11 cellular contexts compared by ENCODE assay signal in the genomic region with DNA sequence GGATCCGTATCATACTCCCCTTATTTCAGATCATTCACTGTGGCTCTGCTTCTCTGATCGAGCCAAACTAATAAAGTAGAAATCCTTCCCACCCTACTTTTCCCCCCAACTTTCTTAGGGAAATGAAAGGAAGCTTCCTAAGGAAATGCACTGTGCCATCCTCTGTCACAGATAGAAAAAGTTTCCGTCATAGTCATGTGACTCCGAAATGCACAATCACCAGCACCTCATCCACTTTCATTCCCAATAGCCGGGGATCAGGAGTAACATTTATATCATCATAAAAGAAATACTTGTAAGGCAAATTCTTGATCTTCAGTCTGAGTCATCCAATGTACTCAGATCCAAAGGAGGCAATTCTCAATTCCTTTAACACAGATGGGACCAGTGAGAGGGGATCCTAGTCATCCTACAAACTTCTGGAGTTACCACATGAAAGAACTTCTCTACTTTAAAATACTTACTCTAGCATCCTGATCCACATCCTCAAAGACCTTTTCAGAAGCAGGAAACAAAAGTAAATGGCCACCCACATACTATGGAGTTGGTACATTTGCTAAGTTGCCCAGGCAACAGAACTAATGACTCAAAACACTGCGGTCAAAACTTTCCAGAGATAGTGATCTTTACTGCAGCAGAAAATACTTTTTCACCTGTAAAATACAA.
A peak's percentile ranks its signal among the peaks of the same experiment; 100 is the strongest.
DNase-seq lines count a peak whose midpoint lies in the region; ATAC-seq and TF ChIP-seq lines count a peak whose summit lies in the region.
"Had no signal": no experiment of that assay in that cellular context is flagged by ENCODE, and none has a peak within 500 bp of the region (broad histone marks: within the 10 kb centered on the region; RNA-seq: fewer than 3 reads in every experiment).

No MANE protein-coding gene starts in this region.

- TF ChIP-seq CTCF in GM10248 (IDR thresholded peaks at IDR 0.05; ENCODE audit: control extremely low read depth, extremely low read depth, low read depth, missing control alignments) (no peak), astrocyte of the cerebellum (IDR thresholded peaks at IDR 0.05; ENCODE audit: low read depth, low read length, missing control alignments) (no peak)

- ATAC-seq in HG03460 (IDR thresholded peaks at IDR 0.05; ENCODE audit: unreplicated experiment) (no peak), GM18867 (IDR thresholded peaks at IDR 0.05; ENCODE audit: unreplicated experiment) (no peak)
- ATAC-seq: left lung had no signal

- H2BK15ac ChIP-seq in mesendoderm (replicated peaks; ENCODE audit: low read depth), result no peak overlapping the region

- no peak overlapping the region for H3K4me2 ChIP-seq in mesendoderm (ENCODE audit: low read length)

- H4K5ac ChIP-seq in mesendoderm (ENCODE audit: low read length), result no peak overlapping the region

- DNase-seq in GM10248 (ENCODE audit: extremely low spot score) (peak; percentile 31), HS-27A (ENCODE audit: low read depth) (peak; percentile 88), astrocyte of the cerebellum (ENCODE audit: low read depth) (peak; percentile 95), mesendoderm (peak; percentile 9), posterior vena cava (ENCODE audit: low spot score) (no peak)
- DNase-seq in activated CD4-positive, alpha-beta T cell treated with anti-CD3 and anti-CD28 coated beads, Interleukin-2, amount 50 U/mL, for 48 hours, result no peak
- DNase-seq: activated naive CD4-positive, alpha-beta T cell treated with anti-CD3 and anti-CD28 coated beads, Interleukin-2, amount 10 ng/mL, durations not matched to agents 7 days and 5 days; left lung; NCI-H2081 treated with DMSO at 0.1 percent for 48 hours had no signal

- intact Hi-C loops in posterior vena cava (cut with DNase I), result loop anchor here in 1 of 2 donors (1.0 kb wide), 1 partner anchor 22 kb away; no protein-coding TSS in a partner anchor

- POLR2A ChIA-PET in GM10248 (lab: Yijun Ruan, JAX), result no interaction called here

- no peak overlapping the region for H2AK5ac ChIP-seq in mesendoderm (ENCODE audit: low read length)

- no peak overlapping the region for H3K27ac ChIP-seq in mesendoderm (ENCODE audit: low read depth, low read length)
- H3K27ac ChIP-seq: left lung had no signal

- no peak overlapping the region for H3K23ac ChIP-seq in mesendoderm (ENCODE audit: low read length)

- no peaks in the 10 kb centered on the region for H3K4me1 ChIP-seq in mesendoderm (ENCODE audit: control insufficient read depth, low read depth, low read length)
- H3K4me1 ChIP-seq: left lung had no signal

- no CpG with 5 or more reads among the region's 6 CpGs for WGBS in mesendoderm (ENCODE audit: extremely low coverage, insufficient coverage, low lambda C conversion rate)

- no peak overlapping the region for H4K8ac ChIP-seq in mesendoderm (ENCODE audit: low read depth, low read length)

- in situ Hi-C loops in astrocyte of the cerebellum (cut with HindIII; ENCODE audit: low sequenced_read_pairs), result no loop called here

- no peaks in the 10 kb centered on the region for H3K79me2 ChIP-seq in mesendoderm (ENCODE audit: control insufficient read depth, insufficient read depth, low read length)

- no peak overlapping the region for H3K4me3 ChIP-seq in astrocyte of the cerebellum (ENCODE audit: low read depth, low read length)
- no peak overlapping the region for H3K4me3 ChIP-seq in mesendoderm (ENCODE audit: low read length)
- H3K4me3 ChIP-seq: left lung had no signal

- no peak overlapping the region for H3K56ac ChIP-seq in mesendoderm (ENCODE audit: low read length)

- no peak overlapping the region for H3K9ac ChIP-seq in mesendoderm (ENCODE audit: low read length)

- no peak overlapping the region for H3K4ac ChIP-seq in mesendoderm (ENCODE audit: low read depth, low read length)

- H3K79me1 ChIP-seq in mesendoderm (ENCODE audit: low read length), result no peaks in the 10 kb centered on the region

- H3K36me3 ChIP-seq in mesendoderm (ENCODE audit: control insufficient read depth, insufficient read depth, low read length), result no peaks in the 10 kb centered on the region
- H3K36me3 ChIP-seq: left lung had no signal

- H2BK120ac ChIP-seq in mesendoderm (ENCODE audit: low read depth, low read length), result no peak overlapping the region

- H3K27me3 ChIP-seq in mesendoderm (ENCODE audit: insufficient read depth, low read length, poor library complexity), result no peaks in the 10 kb centered on the region
- H3K27me3 ChIP-seq: left lung had no signal

- H2BK5ac ChIP-seq in mesendoderm (ENCODE audit: low read length), result no peak overlapping the region

- H3K18ac ChIP-seq in mesendoderm (ENCODE audit: low read length), result no peak overlapping the region

- CTCF ChIA-PET in GM10248 (lab: Yijun Ruan, JAX), result no interaction called here

Comparison
In these comparisons a context has a peak if more than half of its experiments do, and no peak if none do; other contexts are left out.
1. DNase-seq: peak in GM10248 (single experiment), HS-27A (single experiment), astrocyte of the cerebellum (single experiment) and mesendoderm (single experiment); none in posterior vena cava (single experiment) and activated CD4-positive, alpha-beta T cell treated with anti-CD3 and anti-CD28 coated beads, Interleukin-2, amount 50 U/mL, for 48 hours (0 of 2).